In the genomic region with DNA sequence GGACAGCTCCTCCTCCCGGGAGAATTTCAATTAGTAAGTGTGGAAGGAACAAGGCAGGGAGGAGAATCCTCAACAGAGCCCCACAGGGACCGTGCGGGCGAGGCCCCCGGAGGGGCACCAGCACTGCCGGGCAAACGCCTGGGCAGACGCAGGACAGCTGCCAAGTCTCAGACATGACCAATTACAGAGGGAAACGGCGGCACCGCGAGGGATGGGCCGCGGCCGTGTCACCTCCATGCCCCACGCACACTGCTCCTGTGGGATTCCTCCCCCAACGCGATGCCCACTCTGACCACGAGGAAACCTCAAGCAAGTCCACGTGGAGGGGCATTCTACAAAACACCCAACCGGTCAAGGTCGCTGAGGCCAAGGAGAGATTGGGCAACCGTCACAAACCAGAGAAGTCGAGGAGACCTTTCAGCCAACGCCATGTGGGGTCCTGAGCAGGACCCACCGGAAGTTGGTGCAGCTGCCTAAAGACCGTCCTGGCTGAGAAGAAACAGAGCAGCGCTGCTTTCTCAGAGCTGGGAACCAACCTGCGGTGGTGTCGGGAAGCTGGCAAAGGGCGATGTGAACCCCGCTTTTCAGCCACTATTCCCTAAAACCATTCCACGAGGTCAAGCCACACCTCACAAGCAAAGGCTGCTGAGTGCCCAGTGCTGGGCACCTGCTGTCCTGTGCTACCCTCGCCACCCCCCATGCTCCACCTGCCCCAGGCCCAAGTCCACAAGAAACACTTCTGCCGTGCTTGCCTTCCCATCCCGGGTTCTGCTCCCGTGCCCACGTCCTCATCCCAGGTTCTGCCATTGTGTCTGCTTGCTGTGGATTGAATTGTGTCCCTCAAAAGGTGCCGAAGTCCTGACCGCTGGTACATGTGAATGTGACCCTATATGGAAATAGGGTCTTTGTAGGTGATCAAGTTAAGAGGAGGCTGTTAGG, we compare ENCODE assay signal across 21 cellular contexts. TPM values are rescaled to one million over a fixed set of nuclear protein-coding genes. Genes with fewer than 3 reads are reported as not detected.
DNase-seq lines count a peak whose midpoint lies in the region; ATAC-seq and TF ChIP-seq lines count a peak whose summit lies in the region.
"Had no signal": no experiment of that assay in that cellular context is flagged by ENCODE, and none has a peak within 500 bp of the region (broad histone marks: within the 10 kb centered on the region; RNA-seq: fewer than 3 reads in every experiment).

No MANE protein-coding gene starts in this region.

- no peak overlapping the region for H2BK5ac ChIP-seq in neuronal stem cell (ENCODE audit: low read length)

- H3K4ac ChIP-seq in neuronal stem cell (ENCODE audit: low read length) = no peak overlapping the region

- peak; percentile 46 for DNase-seq in activated effector memory CD4-positive, alpha-beta T cell treated with anti-CD3 and anti-CD28 coated beads, Interleukin-2, amount 50 U/mL, for 16 hours
- DNase-seq in activated effector memory CD4-positive, alpha-beta T cell treated with Interleukin-2 at 50 U/mL for 16 hours = no peak
- DNase-seq in esophagus muscularis mucosa (ENCODE audit: extremely low spot score) (peak; percentile 62), neuronal stem cell (ENCODE audit: low spot score) (no peak), upper lobe of right lung (peak; percentile 56), NCI-H1694 (lab: John Stamatoyannopoulos, UW) (no peak)
- no peak for DNase-seq in CD8-positive, alpha-beta T cell
- DNase-seq: CD4-positive, alpha-beta T cell; EL; KG1; NCI-H187; NCI-H2107; NCI-H510A treated with DMSO at 0.1 percent for 48 hours; NCI-H774; SHP77 treated with DMSO at 0.1 percent for 48 hours had no signal

- no peak overlapping the region for H3K27ac Mint-ChIP-seq in CD8-positive, alpha-beta T cell
- H3K27ac Mint-ChIP-seq: CD4-positive, alpha-beta T cell had no signal

- no peaks in the 10 kb centered on the region for H3K36me3 Mint-ChIP-seq in CD8-positive, alpha-beta T cell

- POLR2A ChIA-PET in CD8-positive, alpha-beta T cell (lab: Charles Lee) = no interaction called here

- no peak overlapping the region for H3K9ac ChIP-seq in neuronal stem cell (ENCODE audit: low read depth, low read length, poor library complexity)

- H3K4me3 Mint-ChIP-seq in CD8-positive, alpha-beta T cell = no peak overlapping the region
- H3K4me3 Mint-ChIP-seq: CD4-positive, alpha-beta T cell had no signal

- ATAC-seq in upper lobe of right lung = no peak
- ATAC-seq in CD8-positive, alpha-beta T cell = no peak
- ATAC-seq in HG03025 (IDR thresholded peaks at IDR 0.05; ENCODE audit: low FRiP score, unreplicated experiment) = no peak

- TF ChIP-seq CTCF in esophagus muscularis mucosa (IDR thresholded peaks at IDR 0.05) = no peak
- no peak for TF ChIP-seq CTCF in upper lobe of right lung (IDR thresholded peaks at IDR 0.05)
- no peak for TF ChIP-seq CTCF in CD8-positive, alpha-beta T cell (IDR thresholded peaks at IDR 0.05)

- H3K9me3 ChIP-seq in esophagus muscularis mucosa (peaks cover 0 to 20% (median 13%) of the 10 kb centered on the region in 4 donors), neuronal stem cell (replicated peaks in 1 of 2; ENCODE audit: control insufficient read depth in 2 of 2, insufficient read depth in 1 of 2, low read depth in 1 of 2, low read length in 2 of 2) (peaks cover 8 to 13% of the 10 kb centered on the region in 2 donors), upper lobe of right lung (no peaks in the 10 kb centered on the region)
- H3K9me3 ChIP-seq in CD8-positive, alpha-beta T cell (ENCODE audit: low read length) = no peaks in the 10 kb centered on the region

- intact Hi-C loops in esophagus muscularis mucosa (cut with DNase I) = no loop called here
- intact Hi-C loops in upper lobe of right lung (cut with DNase I) = no loop called here
- intact Hi-C loops in CD8-positive, alpha-beta T cell (cut with DNase I, micrococcal nuclease) = no loop called here

- H4K8ac ChIP-seq in neuronal stem cell (ENCODE audit: low read depth, low read length) = no peak overlapping the region

- peaks cover 4% of the 10 kb centered on the region for H3K9me3 Mint-ChIP-seq in CD8-positive, alpha-beta T cell

- peaks cover 0 to 58% (median 0%) of the 10 kb centered on the region in 4 donors for H3K27me3 ChIP-seq in esophagus muscularis mucosa
- no peaks in the 10 kb centered on the region for H3K27me3 ChIP-seq in neuronal stem cell (ENCODE audit: control insufficient read depth in 3 of 3, insufficient read depth in 3 of 3, low read depth in 1 of 3, low read length in 3 of 3)
- no peaks in the 10 kb centered on the region for H3K27me3 ChIP-seq in upper lobe of right lung
- no peaks in the 10 kb centered on the region for H3K27me3 ChIP-seq in CD8-positive, alpha-beta T cell (ENCODE audit: insufficient read depth, low read length)

- H3K36me3 ChIP-seq in esophagus muscularis mucosa = no peaks in the 10 kb centered on the region
- H3K36me3 ChIP-seq in neuronal stem cell (replicated peaks in 1 of 2; ENCODE audit: control insufficient read depth in 2 of 2, insufficient read depth in 2 of 2, low read length in 2 of 2) = no peaks in the 10 kb centered on the region
- no peaks in the 10 kb centered on the region for H3K36me3 ChIP-seq in upper lobe of right lung
- no peaks in the 10 kb centered on the region for H3K36me3 ChIP-seq in CD8-positive, alpha-beta T cell (ENCODE audit: insufficient read depth, low read length)

- H3K27ac ChIP-seq in esophagus muscularis mucosa (replicated peaks in 1 of 4) (no peak overlapping the region), neuronal stem cell (replicated peaks; ENCODE audit: low read length) (no peak overlapping the region), upper lobe of right lung (no peak overlapping the region)
- no peak overlapping the region for H3K27ac ChIP-seq in CD8-positive, alpha-beta T cell (ENCODE audit: low read depth, low read length)
- H3K27ac ChIP-seq: A549 had no signal

- peak overlapping the region; percentile 9 for H3K18ac ChIP-seq in neuronal stem cell (ENCODE audit: low read length)

- no peak for TF ChIP-seq POLR2A in esophagus muscularis mucosa (IDR thresholded peaks at IDR 0.05; ENCODE audit: low read depth)

- no peak overlapping the region for H2AFZ ChIP-seq in neuronal stem cell (ENCODE audit: low read length)

- no peak for TF ChIP-seq EP300 in esophagus muscularis mucosa (IDR thresholded peaks at IDR 0.05)

- H2AK5ac ChIP-seq in neuronal stem cell (ENCODE audit: low read depth, low read length) = peak overlapping the region; percentile 6

- H3K4me1 ChIP-seq in esophagus muscularis mucosa (no peaks in the 10 kb centered on the region), neuronal stem cell (ENCODE audit: control insufficient read depth in 2 of 2, insufficient read depth in 1 of 2, low read depth in 1 of 2, low read length in 2 of 2) (peaks cover 0 to 5% of the 10 kb centered on the region in 2 donors), upper lobe of right lung (no peaks in the 10 kb centered on the region)
- H3K4me1 ChIP-seq in CD8-positive, alpha-beta T cell (ENCODE audit: insufficient read depth, low read length) = no peaks in the 10 kb centered on the region
- H3K4me1 ChIP-seq: A549 had no signal

- CTCF ChIA-PET in CD8-positive, alpha-beta T cell (lab: Charles Lee) = no interaction called here

- H3K4me1 Mint-ChIP-seq in CD8-positive, alpha-beta T cell (ENCODE audit: low read depth) = peaks cover 6% of the 10 kb centered on the region

- no peak overlapping the region for H3K14ac ChIP-seq in neuronal stem cell (ENCODE audit: low read length)

- no peaks in the 10 kb centered on the region for H3K79me1 ChIP-seq in neuronal stem cell (ENCODE audit: low read depth, low read length)

- no peak overlapping the region for H3K4me2 ChIP-seq in neuronal stem cell (ENCODE audit: insufficient read depth, low read length, poor library complexity, severe bottlenecking)
- H3K4me2 ChIP-seq: A549 had no signal

- H3K27me3 Mint-ChIP-seq in CD8-positive, alpha-beta T cell (ENCODE audit: low read depth) = peaks cover 2% of the 10 kb centered on the region

- H2BK120ac ChIP-seq in neuronal stem cell (ENCODE audit: low read depth, low read length) = no peak overlapping the region

- no peak overlapping the region for H4K91ac ChIP-seq in neuronal stem cell (ENCODE audit: low read depth, low read length, poor library complexity)

- H3K23ac ChIP-seq in neuronal stem cell (ENCODE audit: low read depth, low read length, poor library complexity) = no peak overlapping the region

- H2BK12ac ChIP-seq in neuronal stem cell (ENCODE audit: low read length) = no peak overlapping the region

- peak overlapping the region; percentile 50 for H2BK15ac ChIP-seq in neuronal stem cell (ENCODE audit: low read length)

- H3K4me3 ChIP-seq in esophagus muscularis mucosa = no peak overlapping the region
- H3K4me3 ChIP-seq in neuronal stem cell (ENCODE audit: low read length in 2 of 2) = no peak overlapping the region
- no peak overlapping the region for H3K4me3 ChIP-seq in upper lobe of right lung
- no peak overlapping the region for H3K4me3 ChIP-seq in CD8-positive, alpha-beta T cell (ENCODE audit: low read depth, low read length)
- H3K4me3 ChIP-seq: A549 had no signal

- WGBS in esophagus muscularis mucosa = 89% methylated on average over 39 of the region's 40 CpGs
- WGBS in neuronal stem cell (ENCODE audit: extremely low coverage in 2 of 2, insufficient read length in 2 of 2, insufficient replicate concordance in 1 of 2), 2 donors = no CpG with 5 or more reads among the region's 40 CpGs

RNA-seq across cellular contexts. Expression of gene KRTAP10-4, which starts 1.4 kb away (rescaled TPM):
- not detected for total RNA-seq in esophagus muscularis mucosa
- not detected for polyA plus RNA-seq in neuronal stem cell (2013, experiment 1 of 2)
- 0.01 TPM for polyA plus RNA-seq in neuronal stem cell (2013, experiment 2 of 2)
- total RNA-seq in upper lobe of right lung = not detected
- not detected for total RNA-seq in CD8-positive, alpha-beta T cell
- total RNA-seq: CD4-positive, alpha-beta T cell; H4; HepG2; RPMI7951 had no signal
- polyA plus RNA-seq: A549, BJ, HepG2 had no signal

RNA-seq across cellular contexts. Expression of gene KRTAP10-5, which starts 8.3 kb away (rescaled TPM):
- total RNA-seq in esophagus muscularis mucosa = not detected
- not detected for polyA plus RNA-seq in neuronal stem cell (2013, experiment 1 of 2)
- not detected for polyA plus RNA-seq in neuronal stem cell (2013, experiment 2 of 2)
- not detected for total RNA-seq in upper lobe of right lung
- not detected for total RNA-seq in CD8-positive, alpha-beta T cell
- total RNA-seq: CD4-positive, alpha-beta T cell; H4; HepG2; RPMI7951 had no signal
- polyA plus RNA-seq: A549, BJ, HepG2 had no signal

RNA-seq across cellular contexts. Expression of gene KRTAP10-3, which starts 13.5 kb away (rescaled TPM):
- not detected for total RNA-seq in esophagus muscularis mucosa
- polyA plus RNA-seq in neuronal stem cell (2013, experiment 1 of 2) = not detected
- polyA plus RNA-seq in neuronal stem cell (2013, experiment 2 of 2) = not detected
- not detected for total RNA-seq in upper lobe of right lung
- not detected for total RNA-seq in CD8-positive, alpha-beta T cell
- total RNA-seq: CD4-positive, alpha-beta T cell; H4; HepG2; RPMI7951 had no signal
- polyA plus RNA-seq: A549, BJ, HepG2 had no signal

RNA-seq across cellular contexts. Expression of gene KRTAP10-6, which starts 20.2 kb away (rescaled TPM):
- total RNA-seq in esophagus muscularis mucosa = not detected
- polyA plus RNA-seq in neuronal stem cell (2013, experiment 1 of 2) = 0.06 TPM
- not detected for polyA plus RNA-seq in neuronal stem cell (2013, experiment 2 of 2)
- total RNA-seq in upper lobe of right lung = not detected
- not detected for total RNA-seq in CD8-positive, alpha-beta T cell
- total RNA-seq: CD4-positive, alpha-beta T cell; H4; HepG2; RPMI7951 had no signal
- polyA plus RNA-seq: A549, BJ, HepG2 had no signal

RNA-seq across cellular contexts. Expression of gene KRTAP10-2, which starts 20.8 kb away (rescaled TPM):
- total RNA-seq in esophagus muscularis mucosa (not detected), upper lobe of right lung (not detected)
- polyA plus RNA-seq in neuronal stem cell (2013, experiment 1 of 2) = not detected
- not detected for polyA plus RNA-seq in neuronal stem cell (2013, experiment 2 of 2)
- not detected for total RNA-seq in CD8-positive, alpha-beta T cell
- total RNA-seq: CD4-positive, alpha-beta T cell; H4; HepG2; RPMI7951 had no signal
- polyA plus RNA-seq: A549, BJ, HepG2 had no signal

Comparison
In these comparisons a context has a peak if more than half of its experiments do, and no peak if none do; other contexts are left out.
1. DNase-seq: peak in activated effector memory CD4-positive, alpha-beta T cell treated with anti-CD3 and anti-CD28 coated beads, Interleukin-2, amount 50 U/mL, for 16 hours (single experiment), esophagus muscularis mucosa (single experiment) and upper lobe of right lung (single experiment); none in activated effector memory CD4-positive, alpha-beta T cell treated with Interleukin-2 at 50 U/mL for 16 hours (single experiment), neuronal stem cell (single experiment), CD8-positive, alpha-beta T cell (0 of 7) and NCI-H1694 (single experiment).